In the genomic region with DNA sequence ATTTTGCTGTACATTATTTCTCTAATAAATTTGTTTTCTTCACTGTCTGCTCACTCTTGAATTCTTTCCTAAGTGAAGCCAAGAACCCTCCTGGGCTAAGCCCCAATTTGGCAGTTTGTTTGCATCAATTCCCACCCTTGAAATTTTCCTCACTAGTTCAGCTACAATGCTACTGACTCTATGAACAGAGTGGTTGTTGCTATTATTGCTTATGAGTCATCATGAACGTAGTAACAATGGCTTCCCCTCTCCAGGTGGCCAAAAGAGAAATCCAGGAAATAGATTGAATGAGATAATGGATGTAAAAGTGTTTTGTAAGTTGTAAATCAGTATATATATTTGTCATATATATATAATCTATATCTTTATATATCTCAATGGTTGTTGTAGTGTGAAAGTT, we compare ENCODE assay signal across 17 cellular contexts.
"Had no signal": no experiment of that assay in that cellular context is flagged by ENCODE, and none has a peak within 500 bp of the region (broad histone marks: within the 10 kb centered on the region; RNA-seq: fewer than 3 reads in every experiment).

No MANE protein-coding gene starts in this region.

- H3K9me3 ChIP-seq: thoracic aorta, upper lobe of left lung had no signal

- ATAC-seq: activated CD8-positive, alpha-beta T cell treated with anti-CD3 and anti-CD28 coated beads for 36 hours; activated T-helper 17 cell treated with anti-CD3 and anti-CD28 coated beads, Interleukin-2, amount 50 U/mL, for 72 hours; left lobe of liver; stimulated activated naive B cell treated with anti-CD40 and anti-IgM and Interleukin-4, amounts not matched to agents 10 μg/mL and 1 μg/mL and 100 μg/mL, for 72 hours had no signal

- DNase-seq: activated CD4-positive, alpha-beta T cell treated with anti-CD3 and anti-CD28 coated beads, Interleukin-2, amount 10 ng/mL, durations not matched to agents 24 days and 14 days; activated CD8-positive, alpha-beta T cell treated with anti-CD3 and anti-CD28 coated beads for 36 hours; activated naive CD4-positive, alpha-beta T cell; activated naive CD8-positive, alpha-beta T cell treated with anti-CD3 and anti-CD28 coated beads for 36 hours; activated T-cell treated with anti-CD3 and anti-CD28 coated beads, Interleukin-2, amount 50 U/mL, for 1 hour; amniotic stem cell; effector CD4-positive, alpha-beta T cell; foreskin fibroblast; stimulated activated naive B cell treated with anti-CD40 and anti-IgM and Interleukin-4, amounts not matched to agents 10 μg/mL and 1 μg/mL and 100 μg/mL, for 72 hours; T1000; upper lobe of left lung had no signal

- H3K4me3 ChIP-seq: coronary artery, hepatocyte, lung, thoracic aorta, upper lobe of left lung had no signal

- H3K36me3 ChIP-seq: thoracic aorta, upper lobe of left lung had no signal

- H3K79me2 ChIP-seq: hepatocyte had no signal

- H3K4me2 ChIP-seq: hepatocyte had no signal

- H2AFZ ChIP-seq: hepatocyte had no signal

- H3K27ac ChIP-seq: coronary artery, hepatocyte, thoracic aorta, upper lobe of left lung had no signal

- H3K27me3 ChIP-seq: hepatocyte, upper lobe of left lung had no signal
